In genomic region chr3:186971106-186971505, GRCh38 we compare ENCODE assay signal across 9 cellular contexts. TPM values are rescaled to one million over a fixed set of nuclear protein-coding genes. Genes with fewer than 3 reads are reported as not detected.
DNase-seq lines count a peak whose midpoint lies in the region; ATAC-seq and TF ChIP-seq lines count a peak whose summit lies in the region.
"Not testable (repeated sequence)": the region's sequence is repeated elsewhere in the genome, so short reads cannot be mapped to it uniquely, and the experiment has no call there.
"Had no signal": no experiment of that assay in that cellular context is flagged by ENCODE, and none has a peak within 500 bp of the region (broad histone marks: within the 10 kb centered on the region; RNA-seq: fewer than 3 reads in every experiment).

No MANE protein-coding gene starts in this region.

- peaks cover 87% of the 10 kb centered on the region for H3K36me3 Mint-ChIP-seq in CD8-positive, alpha-beta T cell
- peaks cover 56% of the 10 kb centered on the region for H3K36me3 Mint-ChIP-seq in activated CD8-positive, alpha-beta T cell treated with anti-CD3 and anti-CD28 coated beads for 36 hours (ENCODE audit: low read depth)
- peaks cover 97% of the 10 kb centered on the region for H3K36me3 Mint-ChIP-seq in nephron progenitor cell (ENCODE audit: low read depth)
- H3K36me3 Mint-ChIP-seq in stimulated activated naive B cell treated with anti-CD40 and anti-IgM and Interleukin-4, amounts not matched to agents 10 μg/mL and 1 μg/mL and 100 μg/mL, for 72 hours: peaks cover 47 to 75% of the 10 kb centered on the region in 2 donors

- not testable (repeated sequence) for H3K27ac ChIP-seq in CD8-positive, alpha-beta T cell (ENCODE audit: low read depth, low read length)
- H3K27ac ChIP-seq in breast epithelium: peak overlapping the region; percentile 40 to 82
- peak overlapping the region in 3 of 4 donors; percentile 62 to 78 (median 64) for H3K27ac ChIP-seq in esophagus squamous epithelium
- H3K27ac ChIP-seq in liver (ENCODE audit: low read depth in 1 of 2, low read length in 2 of 2): peak overlapping the region; percentile 35 to 58
- H3K27ac ChIP-seq in upper lobe of right lung: peak overlapping the region; percentile 63

- not testable (repeated sequence) for H3K4me1 ChIP-seq in CD8-positive, alpha-beta T cell (ENCODE audit: insufficient read depth, low read length); breast epithelium
- H3K4me1 ChIP-seq in esophagus squamous epithelium (peaks cover 0 to 26% (median 0%) of the 10 kb centered on the region in 3 donors), liver (ENCODE audit: control insufficient read depth in 4 of 4, insufficient read depth in 4 of 4, low read length in 3 of 4) (peaks cover 7 to 35% (median 25%) of the 10 kb centered on the region in 4 donors), upper lobe of right lung (peaks cover 23% of the 10 kb centered on the region)

- WGBS in esophagus squamous epithelium, 2 donors: 91 to 93% methylated on average over 9 to 10 of the region's 10 CpGs
- WGBS in liver: 90% methylated on average over 10 of the region's 10 CpGs

- H3K27me3 Mint-ChIP-seq in CD8-positive, alpha-beta T cell (ENCODE audit: low read depth); activated CD8-positive, alpha-beta T cell treated with anti-CD3 and anti-CD28 coated beads for 36 hours; nephron progenitor cell (ENCODE audit: low read depth, poor library complexity); stimulated activated naive B cell treated with anti-CD40 and anti-IgM and Interleukin-4, amounts not matched to agents 10 μg/mL and 1 μg/mL and 100 μg/mL, for 72 hours: not testable (repeated sequence)

- H3K9me3 ChIP-seq in CD8-positive, alpha-beta T cell (ENCODE audit: low read length); breast epithelium; esophagus squamous epithelium; liver (ENCODE audit: control insufficient read depth in 4 of 4, low read length in 3 of 4); upper lobe of right lung: not testable (repeated sequence)

- intact Hi-C loops in CD8-positive, alpha-beta T cell (cut with DNase I, micrococcal nuclease); activated CD8-positive, alpha-beta T cell treated with anti-CD3 and anti-CD28 coated beads for 36 hours (cut with micrococcal nuclease); breast epithelium (cut with DNase I; ENCODE audit: low total_unique reads); esophagus squamous epithelium (cut with DNase I); upper lobe of right lung (cut with DNase I): not testable (repeated sequence)

- not testable (repeated sequence) for TF ChIP-seq CTCF in CD8-positive, alpha-beta T cell (IDR thresholded peaks at IDR 0.05); activated CD8-positive, alpha-beta T cell treated with anti-CD3 and anti-CD28 coated beads for 36 hours (IDR thresholded peaks at IDR 0.05); breast epithelium (IDR thresholded peaks at IDR 0.05); esophagus squamous epithelium (IDR thresholded peaks at IDR 0.05); liver (IDR thresholded peaks at IDR 0.05; ENCODE audit: low read depth, low read length, missing input control); nephron progenitor cell (IDR thresholded peaks at IDR 0.05); upper lobe of right lung (IDR thresholded peaks at IDR 0.05)

- ATAC-seq in CD8-positive, alpha-beta T cell; activated CD8-positive, alpha-beta T cell treated with anti-CD3 and anti-CD28 coated beads for 36 hours; stimulated activated naive B cell treated with anti-CD40 and anti-IgM and Interleukin-4, amounts not matched to agents 10 μg/mL and 1 μg/mL and 100 μg/mL, for 72 hours (replicated peaks); upper lobe of right lung: not testable (repeated sequence)

- H3K4me1 Mint-ChIP-seq in CD8-positive, alpha-beta T cell (ENCODE audit: low read depth): peaks cover 37% of the 10 kb centered on the region
- peaks cover 40% of the 10 kb centered on the region for H3K4me1 Mint-ChIP-seq in activated CD8-positive, alpha-beta T cell treated with anti-CD3 and anti-CD28 coated beads for 36 hours (ENCODE audit: low read depth)
- peaks cover 35% of the 10 kb centered on the region for H3K4me1 Mint-ChIP-seq in nephron progenitor cell
- H3K4me1 Mint-ChIP-seq in stimulated activated naive B cell treated with anti-CD40 and anti-IgM and Interleukin-4, amounts not matched to agents 10 μg/mL and 1 μg/mL and 100 μg/mL, for 72 hours: peaks cover 39 to 66% of the 10 kb centered on the region in 2 donors

- peaks cover 15% of the 10 kb centered on the region for H3K36me3 ChIP-seq in CD8-positive, alpha-beta T cell (ENCODE audit: insufficient read depth, low read length)
- not testable (repeated sequence) for H3K36me3 ChIP-seq in breast epithelium; esophagus squamous epithelium; liver (ENCODE audit: control insufficient read depth in 4 of 4, insufficient read depth in 3 of 4, low read depth in 1 of 4, low read length in 3 of 4); upper lobe of right lung

- not testable (repeated sequence) for H3K27me3 ChIP-seq in CD8-positive, alpha-beta T cell (ENCODE audit: insufficient read depth, low read length); breast epithelium; esophagus squamous epithelium; liver (ENCODE audit: control insufficient read depth in 4 of 4, insufficient read depth in 4 of 4, low read length in 3 of 4); upper lobe of right lung

- POLR2A ChIA-PET in CD8-positive, alpha-beta T cell (lab: Charles Lee): interaction anchor here (0.7 kb wide), 1 partner anchor 754 kb away, joined by 3 read pairs; no protein-coding TSS in a partner anchor
- POLR2A ChIA-PET in activated CD8-positive, alpha-beta T cell treated with anti-CD3 and anti-CD28 coated beads for 36 hours (lab: Charles Lee): interaction anchor here (1.1 kb wide), 2 partner anchors 149 to 187 kb away, joined by 3 read pairs; no protein-coding TSS in a partner anchor

- H3K4me3 ChIP-seq in CD8-positive, alpha-beta T cell (ENCODE audit: low read depth, low read length); breast epithelium; esophagus squamous epithelium; liver (ENCODE audit: low read depth in 1 of 3, low read length in 3 of 3); upper lobe of right lung: not testable (repeated sequence)

- TF ChIP-seq POLR2A in breast epithelium (IDR thresholded peaks at IDR 0.05); esophagus squamous epithelium (IDR thresholded peaks at IDR 0.05): not testable (repeated sequence)

- DNase-seq in CD8-positive, alpha-beta T cell; activated CD8-positive, alpha-beta T cell treated with anti-CD3 and anti-CD28 coated beads for 36 hours; breast epithelium (ENCODE audit: low spot score in 2 of 2); esophagus squamous epithelium (lab: John Stamatoyannopoulos, UW); nephron progenitor cell; stimulated activated naive B cell treated with anti-CD40 and anti-IgM and Interleukin-4, amounts not matched to agents 10 μg/mL and 1 μg/mL and 100 μg/mL, for 72 hours; upper lobe of right lung: not testable (repeated sequence)

- H3K4me3 Mint-ChIP-seq in CD8-positive, alpha-beta T cell; activated CD8-positive, alpha-beta T cell treated with anti-CD3 and anti-CD28 coated beads for 36 hours; nephron progenitor cell; stimulated activated naive B cell treated with anti-CD40 and anti-IgM and Interleukin-4, amounts not matched to agents 10 μg/mL and 1 μg/mL and 100 μg/mL, for 72 hours: not testable (repeated sequence)

- not testable (repeated sequence) for H3K9ac ChIP-seq in liver (ENCODE audit: low read depth in 1 of 2, low read length in 2 of 2)

- not testable (repeated sequence) for H3K9me3 Mint-ChIP-seq in CD8-positive, alpha-beta T cell; activated CD8-positive, alpha-beta T cell treated with anti-CD3 and anti-CD28 coated beads for 36 hours; nephron progenitor cell; stimulated activated naive B cell treated with anti-CD40 and anti-IgM and Interleukin-4, amounts not matched to agents 10 μg/mL and 1 μg/mL and 100 μg/mL, for 72 hours

- CTCF ChIA-PET in CD8-positive, alpha-beta T cell (lab: Charles Lee): interaction anchor here (0.6 to 1.0 kb wide), 4 partner anchors 11 to 150 kb away, joined by 3 to 4 read pairs (median 3); no protein-coding TSS in a partner anchor
- CTCF ChIA-PET in activated CD8-positive, alpha-beta T cell treated with anti-CD3 and anti-CD28 coated beads for 36 hours (lab: Charles Lee): interaction anchor here (0.9 to 1.1 kb wide), 2 partner anchors 9 to 142 kb away, joined by 3 to 4 read pairs; no protein-coding TSS in a partner anchor

- H3K27ac Mint-ChIP-seq in CD8-positive, alpha-beta T cell: peak overlapping the region; percentile 62
- H3K27ac Mint-ChIP-seq in activated CD8-positive, alpha-beta T cell treated with anti-CD3 and anti-CD28 coated beads for 36 hours: peak overlapping the region; percentile 27
- H3K27ac Mint-ChIP-seq in nephron progenitor cell: peak overlapping the region; percentile 66
- H3K27ac Mint-ChIP-seq in stimulated activated naive B cell treated with anti-CD40 and anti-IgM and Interleukin-4, amounts not matched to agents 10 μg/mL and 1 μg/mL and 100 μg/mL, for 72 hours: peak overlapping the region; percentile 84

- not testable (repeated sequence) for TF ChIP-seq RAD21 in liver (IDR thresholded peaks at IDR 0.05)

RNA-seq across cellular contexts. Expression of gene ST6GAL1, which starts 40.8 kb away (rescaled TPM):
- 10 to 100 TPM; 23.1 to 28.5 TPM for total RNA-seq in CD8-positive, alpha-beta T cell
- total RNA-seq in activated CD8-positive, alpha-beta T cell treated with anti-CD3 and anti-CD28 coated beads for 36 hours: 10 to 100 TPM; 84.6 to 99.2 TPM
- total RNA-seq in breast epithelium (10 to 100 TPM; 28.5 to 79.6 (median 42.3) TPM), esophagus squamous epithelium (10 to 100 TPM in 2 of 4 donors, 1 to 10 TPM in 2; 6.0 to 44.2 (median 15.2) TPM), liver (100 to 1,000 TPM; 102 to 376 TPM), upper lobe of right lung (116 TPM)
- 100 to 1,000 TPM; 280 to 425 TPM for polyA plus RNA-seq in liver
- total RNA-seq: GM23248 had no signal

Comparison
In these comparisons a context has a peak if more than half of its experiments do, and no peak if none do; other contexts are left out.
1. H3K27ac Mint-ChIP-seq: peak in every context shown above with its lines; median percentile 84 in stimulated activated naive B cell treated with anti-CD40 and anti-IgM and Interleukin-4, amounts not matched to agents 10 μg/mL and 1 μg/mL and 100 μg/mL, for 72 hours; 66 in nephron progenitor cell; 62 in CD8-positive, alpha-beta T cell; 27 in activated CD8-positive, alpha-beta T cell treated with anti-CD3 and anti-CD28 coated beads for 36 hours.